In genomic region chr10:97759157-97759980, GRCh38 we compare ENCODE assay signal across 1 cellular context.
TF ChIP-seq lines count a peak whose summit lies in the region.

No MANE protein-coding gene starts in this region.

TF ChIP-seq in H1, 55 proteins besides CTCF, POLR2A, EP300 and RAD21:
- TF ChIP-seq GTF2F1 (IDR thresholded peaks at IDR 0.05; ENCODE audit: borderline replicate concordance, low read depth, low read length) (0 out of 2 replicates have a peak, but pooled peaks have one; percentile 10), ASH2L (IDR thresholded peaks at IDR 0.05; ENCODE audit: low read length) (no peak), YY1 (IDR thresholded peaks at IDR 0.05; ENCODE audit: low read depth, low read length) (peak; percentile 82), GABPA (IDR thresholded peaks at IDR 0.05; ENCODE audit: borderline replicate concordance, insufficient read depth, low read length) (peak; percentile 35; the same call in 1 of the 2 replicates), CHD2 (IDR thresholded peaks at IDR 0.05; ENCODE audit: low read length) (peak; percentile 40; the same call in 1 of the 2 replicates), EGR1 (IDR thresholded peaks at IDR 0.05; ENCODE audit: borderline replicate concordance, low read depth, low read length) (no peak), KDM5A (IDR thresholded peaks at IDR 0.05; ENCODE audit: low read length) (no peak), NRF1 (IDR thresholded peaks at IDR 0.05; ENCODE audit: low read depth, low read length) (no peak), TEAD4 (IDR thresholded peaks at IDR 0.05; ENCODE audit: low read depth, low read length) (peak; percentile 57), RXRA (IDR thresholded peaks at IDR 0.05; ENCODE audit: insufficient read depth, low read depth, low read length) (no peak), TAF1 (IDR thresholded peaks at IDR 0.05; ENCODE audit: low read depth, low read length) (no peak)
- TF ChIP-seq, protein P1, sequence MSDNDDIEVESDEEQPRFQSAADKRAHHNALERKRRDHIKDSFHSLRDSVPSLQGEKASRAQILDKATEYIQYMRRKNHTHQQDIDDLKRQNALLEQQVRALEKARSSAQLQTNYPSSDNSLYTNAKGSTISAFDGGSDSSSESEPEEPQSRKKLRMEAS (IDR thresholded peaks at IDR 0.05), result 0 out of 2 replicates have a peak, but pooled peaks have one; percentile 9
TF ChIP-seq in H1: peak in this region for 6.
